Comparison of ENCODE assay signal across 8 cellular contexts in the genomic region with DNA sequence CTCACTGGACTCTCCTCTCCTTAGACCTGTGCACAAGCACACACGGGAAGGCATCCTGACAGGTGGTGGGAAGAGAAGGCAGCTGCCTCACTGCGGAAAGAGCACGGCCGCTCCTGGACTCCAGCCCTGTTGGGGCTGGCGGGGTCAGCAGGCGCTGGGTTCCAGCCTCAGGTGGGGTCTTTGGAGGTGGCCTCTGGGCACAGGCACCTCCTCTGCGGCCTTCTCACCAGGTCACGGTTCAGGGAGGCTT. TPM values are rescaled to one million over a fixed set of nuclear protein-coding genes. Genes with fewer than 3 reads are reported as not detected.
DNase-seq lines count a peak whose midpoint lies in the region; ATAC-seq and TF ChIP-seq lines count a peak whose summit lies in the region.

No MANE protein-coding gene starts in this region.

- peaks cover 3% of the 10 kb centered on the region for H3K27me3 Mint-ChIP-seq in activated CD4-positive, alpha-beta T cell treated with anti-CD3 and anti-CD28 coated beads for 36 hours
- H3K27me3 Mint-ChIP-seq in activated naive CD8-positive, alpha-beta T cell treated with anti-CD3 and anti-CD28 coated beads for 36 hours: peaks cover under 1% of the 10 kb centered on the region

- peak overlapping the region; percentile 70 for H3K4me3 ChIP-seq in thoracic aorta

- H3K4me1 Mint-ChIP-seq in activated CD4-positive, alpha-beta T cell treated with anti-CD3 and anti-CD28 coated beads for 36 hours: peaks cover 23% of the 10 kb centered on the region
- H3K4me1 Mint-ChIP-seq in activated naive CD8-positive, alpha-beta T cell treated with anti-CD3 and anti-CD28 coated beads for 36 hours: peaks cover 28% of the 10 kb centered on the region

- H3K27ac Mint-ChIP-seq in activated CD4-positive, alpha-beta T cell treated with anti-CD3 and anti-CD28 coated beads for 36 hours: no peak overlapping the region
- peak overlapping the region; percentile 14 for H3K27ac Mint-ChIP-seq in activated naive CD8-positive, alpha-beta T cell treated with anti-CD3 and anti-CD28 coated beads for 36 hours

- CTCF ChIA-PET in activated CD4-positive, alpha-beta T cell treated with anti-CD3 and anti-CD28 coated beads for 36 hours (lab: Charles Lee): interaction anchor here (1.9 kb wide), 1 partner anchor 71 kb away, joined by 10 read pairs; no protein-coding TSS in a partner anchor

- no peak for DNase-seq in activated CD4-positive, alpha-beta T cell treated with anti-CD3 and anti-CD28 coated beads for 36 hours
- no peak for DNase-seq in activated CD4-positive, alpha-beta T cell treated with anti-CD3 and anti-CD28 coated beads, Interleukin-2, amount 50 U/mL, for 4 hours
- no peak for DNase-seq in activated naive CD8-positive, alpha-beta T cell treated with anti-CD3 and anti-CD28 coated beads for 36 hours
- no peak for DNase-seq in left colon
- no peak for DNase-seq in thoracic aorta (ENCODE audit: low spot score)
- no peak for DNase-seq in dedifferentiated amniotic fluid mesenchymal stem cell (ENCODE audit: extremely low spot score)

- ATAC-seq in activated CD4-positive, alpha-beta T cell treated with anti-CD3 and anti-CD28 coated beads for 36 hours: no peak
- peak; percentile 21 for ATAC-seq in left colon
- no peak for ATAC-seq in thoracic aorta (ENCODE audit: insufficient number of reproducible peaks, low FRiP score, low read depth)
- no peak for ATAC-seq in HG03159 (IDR thresholded peaks at IDR 0.05; ENCODE audit: unreplicated experiment)
- no peak for ATAC-seq in GM21390 (IDR thresholded peaks at IDR 0.05; ENCODE audit: unreplicated experiment)

- no peak for TF ChIP-seq CTCF in thoracic aorta (IDR thresholded peaks at IDR 0.05)

- H3K27ac ChIP-seq in thoracic aorta: no peak overlapping the region

- H3K4me1 ChIP-seq in thoracic aorta (ENCODE audit: control insufficient read depth in 1 of 2, low read depth in 2 of 2): peaks cover 32 to 50% of the 10 kb centered on the region in 2 donors

- H3K4me3 Mint-ChIP-seq in activated CD4-positive, alpha-beta T cell treated with anti-CD3 and anti-CD28 coated beads for 36 hours: peak overlapping the region; percentile 67
- H3K4me3 Mint-ChIP-seq in activated naive CD8-positive, alpha-beta T cell treated with anti-CD3 and anti-CD28 coated beads for 36 hours: peak overlapping the region; percentile 73

- POLR2A ChIA-PET in activated CD4-positive, alpha-beta T cell treated with anti-CD3 and anti-CD28 coated beads for 36 hours (lab: Charles Lee): no interaction called here

- peaks cover 21% of the 10 kb centered on the region for H3K36me3 Mint-ChIP-seq in activated CD4-positive, alpha-beta T cell treated with anti-CD3 and anti-CD28 coated beads for 36 hours (ENCODE audit: low read depth)
- peaks cover 23% of the 10 kb centered on the region for H3K36me3 Mint-ChIP-seq in activated naive CD8-positive, alpha-beta T cell treated with anti-CD3 and anti-CD28 coated beads for 36 hours

- H3K27me3 ChIP-seq in thoracic aorta (replicated peaks; ENCODE audit: insufficient read depth): no peaks in the 10 kb centered on the region

- H3K36me3 ChIP-seq in thoracic aorta: no peaks in the 10 kb centered on the region

- no peaks in the 10 kb centered on the region for H3K9me3 Mint-ChIP-seq in activated CD4-positive, alpha-beta T cell treated with anti-CD3 and anti-CD28 coated beads for 36 hours (ENCODE audit: low read depth)
- no peaks in the 10 kb centered on the region for H3K9me3 Mint-ChIP-seq in activated naive CD8-positive, alpha-beta T cell treated with anti-CD3 and anti-CD28 coated beads for 36 hours

- no peaks in the 10 kb centered on the region for H3K9me3 ChIP-seq in thoracic aorta

- intact Hi-C loops in activated CD4-positive, alpha-beta T cell treated with anti-CD3 and anti-CD28 coated beads for 36 hours (cut with DNase I, micrococcal nuclease): loop anchor here (1.0 to 5.0 kb wide), 6 partner anchors 21 to 327 kb away; partner anchors contain the start of genes BRF1 (in 1 of the 2), TEDC1 (in 1 of the 2) and TEX22 (in 1 of the 2)
- intact Hi-C loops in left colon (cut with DNase I, micrococcal nuclease): loop anchor here in 1 of 2 donors (10.0 kb wide), 1 partner anchor 46 kb away; no protein-coding TSS in a partner anchor

RNA-seq across cellular contexts. Expression of gene MTA1, which starts 0.6 kb away (rescaled TPM):
- total RNA-seq in activated CD4-positive, alpha-beta T cell treated with anti-CD3 and anti-CD28 coated beads for 36 hours: 100 to 1,000 TPM; 136 to 152 TPM
- 100 to 1,000 TPM; 148 to 149 TPM for total RNA-seq in activated naive CD8-positive, alpha-beta T cell treated with anti-CD3 and anti-CD28 coated beads for 36 hours
- total RNA-seq in left colon (10 to 100 TPM; 59.2 to 77.4 TPM), thoracic aorta (10 to 100 TPM; 77.2 to 84.1 TPM)

RNA-seq across cellular contexts. Expression of gene TEX22, which starts 20.6 kb away (rescaled TPM):
- 1 to 10 TPM; 1.4 to 2.4 TPM for total RNA-seq in activated CD4-positive, alpha-beta T cell treated with anti-CD3 and anti-CD28 coated beads for 36 hours
- total RNA-seq in activated naive CD8-positive, alpha-beta T cell treated with anti-CD3 and anti-CD28 coated beads for 36 hours: 1 to 10 TPM in 1 of 2 experiments, under 1 TPM in 1; 0.56 to 2.1 TPM
- 1 to 10 TPM in 1 of 2 donors, under 1 TPM in 1; 0.49 to 1.3 TPM for total RNA-seq in left colon
- not detected for total RNA-seq in thoracic aorta

RNA-seq across cellular contexts. Expression of gene CRIP2, which starts 55.6 kb away (rescaled TPM):
- total RNA-seq in activated CD4-positive, alpha-beta T cell treated with anti-CD3 and anti-CD28 coated beads for 36 hours: 1 to 10 TPM; 1.1 to 1.2 TPM
- total RNA-seq in activated naive CD8-positive, alpha-beta T cell treated with anti-CD3 and anti-CD28 coated beads for 36 hours: under 1 TPM; 0.16 to 0.41 TPM
- total RNA-seq in left colon (10 to 100 TPM; 13.0 to 19.2 TPM), thoracic aorta (100 to 1,000 TPM; 307 to 748 TPM)

Comparison
In these comparisons a context has a peak if more than half of its experiments do, and no peak if none do; other contexts are left out.
1. RNA of gene CRIP2, which starts 55.6 kb away (total RNA-seq): 307 to 748 TPM in thoracic aorta; 13.0 to 19.2 TPM in left colon, 1.1 to 1.2 TPM in activated CD4-positive, alpha-beta T cell treated with anti-CD3 and anti-CD28 coated beads for 36 hours and 0.16 to 0.41 TPM in activated naive CD8-positive, alpha-beta T cell treated with anti-CD3 and anti-CD28 coated beads for 36 hours; every median in the first group is over 10 times any median in the second.